ENCODE assay signal across 9 cellular contexts in genomic region chr17:78316115-78316866, GRCh38. TPM values are rescaled to one million over a fixed set of nuclear protein-coding genes. Genes with fewer than 3 reads are reported as not detected.
DNase-seq lines count a peak whose midpoint lies in the region; FAIRE-seq and TF ChIP-seq lines count a peak whose summit lies in the region.
"Had no signal": no experiment of that assay in that cellular context is flagged by ENCODE, and none has a peak within 500 bp of the region (broad histone marks: within the 10 kb centered on the region; RNA-seq: fewer than 3 reads in every experiment).

No MANE protein-coding gene starts in this region.

- peak overlapping the region; percentile 26 for H3K4me3 ChIP-seq in BJ (ENCODE audit: low read depth, low read length)
- no peak overlapping the region for H3K4me3 ChIP-seq in KMS-11 (IDR thresholded peaks at IDR 0.05; ENCODE audit: insufficient read depth, low read depth, low read length)
- no peak overlapping the region for H3K4me3 ChIP-seq in endothelial cell of umbilical vein (replicated peaks in 1 of 3; ENCODE audit: insufficient read depth in 1 of 3, low read depth in 1 of 3, low read length in 3 of 3)
- peak overlapping the region; percentile 56 for H3K4me3 ChIP-seq in osteoblast (ENCODE audit: insufficient read depth, low read length)

- CTCF ChIA-PET in BJ (lab: Yijun Ruan, JAX): interaction anchor here (0.8 to 1.4 kb wide), 5 partner anchors 8 to 45 kb away, joined by 3 to 4 read pairs (median 3); no protein-coding TSS in a partner anchor
- CTCF ChIA-PET in endothelial cell of umbilical vein (lab: Charles Lee): interaction anchor here (1.0 to 3.0 kb wide), 7 partner anchors 8 to 106 kb away, joined by 3 to 16 read pairs (median 6); partner anchors contain the start of gene SOCS3

- H3K27me3 ChIP-seq in BJ (ENCODE audit: control insufficient read depth, insufficient read depth, low read length) (no peaks in the 10 kb centered on the region), KMS-11 (ENCODE audit: insufficient read depth, low read depth) (peaks cover 16% of the 10 kb centered on the region; the same call in 1 of the 2 replicates), endothelial cell of umbilical vein (ENCODE audit: control insufficient read depth in 2 of 2, insufficient read depth in 2 of 2, low read length in 2 of 2) (no peaks in the 10 kb centered on the region), osteoblast (ENCODE audit: insufficient read depth, low read length) (no peaks in the 10 kb centered on the region)

- H3K79me2 ChIP-seq in KMS-11 (ENCODE audit: insufficient read depth, low read depth): no peaks in the 10 kb centered on the region
- H3K79me2 ChIP-seq in endothelial cell of umbilical vein (ENCODE audit: control insufficient read depth, insufficient read depth, low read length): no peaks in the 10 kb centered on the region
- H3K79me2 ChIP-seq in osteoblast (ENCODE audit: insufficient read depth, low read length): no peaks in the 10 kb centered on the region

- H3K9ac ChIP-seq in KMS-11 (no peak overlapping the region), endothelial cell of umbilical vein (replicated peaks; ENCODE audit: extremely low read depth, insufficient read depth, low read length) (peak overlapping the region; percentile 52)

- dilution Hi-C loops in endothelial cell of umbilical vein (cut with MboI; ENCODE audit: extremely low pct_ligation_motif_present, low sequenced_read_pairs): no loop called here

- POLR2A ChIA-PET in BJ (lab: Charles Lee) (interaction anchor here (0.6 kb wide), 1 partner anchor 1719 kb away, joined by 3 read pairs; no protein-coding TSS in a partner anchor), endothelial cell of umbilical vein (lab: Charles Lee) (interaction anchor here (0.8 kb wide), 1 partner anchor 44 kb away, joined by 3 read pairs; the partner anchor contains the start of gene SOCS3)

- no peak overlapping the region for H3K27ac ChIP-seq in KMS-11
- peak overlapping the region; percentile 69 for H3K27ac ChIP-seq in endothelial cell of umbilical vein (ENCODE audit: insufficient read depth, low read depth, low read length)
- H3K27ac ChIP-seq in osteoblast (ENCODE audit: low read depth, low read length): peak overlapping the region; percentile 96

- H4K20me1 ChIP-seq in KMS-11 (ENCODE audit: insufficient read depth) (no peaks in the 10 kb centered on the region), endothelial cell of umbilical vein (replicated peaks; ENCODE audit: control insufficient read depth, extremely low read depth, insufficient read depth, low read length) (no peaks in the 10 kb centered on the region), osteoblast (ENCODE audit: insufficient read depth, low read length) (no peaks in the 10 kb centered on the region)

- H3K9me3 ChIP-seq in endothelial cell of umbilical vein (replicated peaks; ENCODE audit: control insufficient read depth, insufficient read depth, low read length): no peaks in the 10 kb centered on the region
- no peaks in the 10 kb centered on the region for H3K9me3 ChIP-seq in osteoblast (ENCODE audit: low read depth, low read length)

- H3K9me1 ChIP-seq in endothelial cell of umbilical vein (replicated peaks; ENCODE audit: control insufficient read depth, extremely low read depth, insufficient read depth, low read length): no peaks in the 10 kb centered on the region

- no peak for FAIRE-seq in endothelial cell of umbilical vein (lab: Jason Lieb, UNC)
- FAIRE-seq: bronchial epithelial cell had no signal

- no TSS peak for BruUV-seq in endothelial cell of umbilical vein (replicated peaks; lab: Mats Ljungman, UMichigan)

- no peak overlapping the region; the same call in 1 of the 2 replicates for H2AFZ ChIP-seq in KMS-11 (ENCODE audit: low read depth)
- peak overlapping the region; percentile 55 for H2AFZ ChIP-seq in endothelial cell of umbilical vein (ENCODE audit: low read depth, low read length)
- H2AFZ ChIP-seq in osteoblast (ENCODE audit: low read length): peak overlapping the region; percentile 93

- DNase-seq in BJ (ENCODE audit: low read depth) (no peak), endothelial cell of umbilical vein (ENCODE audit: low read depth, low spot score) (no peak), osteoblast (ENCODE audit: insufficient read length, low spot score, missing footprints) (peak; percentile 86), medulla oblongata (ENCODE audit: extremely low spot score) (no peak), NCI-H526 (lab: John Stamatoyannopoulos, UW) (no peak), OCI-M2 (lab: John Stamatoyannopoulos, UW; ENCODE audit: unreplicated experiment) (no peak)
- DNase-seq in stimulated activated CD4-positive, alpha-beta T cell treated with anti-CD3 and anti-CD28 coated beads, Interleukin-2, amount 100 ng/mL, for 48 hours: no peak

- peaks cover 41% of the 10 kb centered on the region for H3K4me1 ChIP-seq in KMS-11 (ENCODE audit: low read depth, poor library complexity, severe bottlenecking)
- H3K4me1 ChIP-seq in endothelial cell of umbilical vein (ENCODE audit: control insufficient read depth, extremely low read depth, insufficient read depth, low read length): peaks cover 25% of the 10 kb centered on the region
- H3K4me1 ChIP-seq in osteoblast (ENCODE audit: insufficient read depth, low read length): peaks cover 29% of the 10 kb centered on the region

- H3K4me2 ChIP-seq in KMS-11 (0 out of 2 replicates have a peak overlapping the region, but pooled peaks have one; percentile 20), endothelial cell of umbilical vein (ENCODE audit: insufficient read depth, low read length) (peak overlapping the region; percentile 14), osteoblast (ENCODE audit: insufficient read depth, low read length) (peak overlapping the region; percentile 80)

- no peak for TF ChIP-seq CTCF in BJ (IDR thresholded peaks at IDR 0.05; ENCODE audit: insufficient read depth, low read depth, low read length)
- no peak for TF ChIP-seq CTCF in KMS-11 (conservative IDR thresholded peaks at IDR 0.05; ENCODE audit: low read depth, low read length)
- no peak for TF ChIP-seq CTCF in endothelial cell of umbilical vein (IDR thresholded peaks at IDR 0.05; ENCODE audit: extremely low read depth in 1 of 2, insufficient read depth in 1 of 2, low read depth in 1 of 2, low read length in 2 of 2)
- TF ChIP-seq CTCF in osteoblast (IDR thresholded peaks at IDR 0.05; ENCODE audit: extremely low read depth, low read depth, low read length): no peak

- H3K36me3 ChIP-seq in BJ (ENCODE audit: control insufficient read depth, insufficient read depth, low read length) (no peaks in the 10 kb centered on the region), KMS-11 (ENCODE audit: insufficient read depth) (no peaks in the 10 kb centered on the region), endothelial cell of umbilical vein (ENCODE audit: control insufficient read depth in 2 of 2, extremely low read depth in 1 of 2, insufficient read depth in 2 of 2, low read length in 2 of 2) (no peaks in the 10 kb centered on the region), osteoblast (ENCODE audit: insufficient read depth, low read length) (no peaks in the 10 kb centered on the region)

- intact Hi-C loops in endothelial cell of umbilical vein (cut with micrococcal nuclease): no loop called here

- no peak for TF ChIP-seq POLR2A in endothelial cell of umbilical vein (IDR thresholded peaks at IDR 0.05; ENCODE audit: low read depth, low read length)

TF ChIP-seq in endothelial cell of umbilical vein, 7 proteins besides CTCF, POLR2A, EP300 and RAD21:
- no peak for TF ChIP-seq JUN (IDR thresholded peaks at IDR 0.05; ENCODE audit: borderline replicate concordance, insufficient read depth, insufficient read length, low read depth)
- no peak for TF ChIP-seq POLR2AphosphoS5 (IDR thresholded peaks at IDR 0.05; ENCODE audit: insufficient read depth, low read depth, low read length)
- TF ChIP-seq MAX (IDR thresholded peaks at IDR 0.05; ENCODE audit: insufficient read depth, insufficient read length): no peak
- no peak for TF ChIP-seq GATA2 (IDR thresholded peaks at IDR 0.05; ENCODE audit: insufficient read depth, insufficient read length, low read depth, low read length)
- TF ChIP-seq MYC (IDR thresholded peaks at IDR 0.05; ENCODE audit: low read depth, low read length): no peak
- TF ChIP-seq EZH2 (IDR thresholded peaks at IDR 0.05; ENCODE audit: borderline replicate concordance, low read depth, low read length, severe bottlenecking): no peak
- no peak for TF ChIP-seq FOS (IDR thresholded peaks at IDR 0.05; ENCODE audit: borderline replicate concordance, insufficient read depth, low read length)

RNA-seq across cellular contexts. Expression of gene SOCS3, which starts 43.6 kb away (rescaled TPM):
- polyA plus RNA-seq in BJ (2011; rRNA removed): 18.9 and 26.4 TPM in 2 replicates
- 27.6 and 39.0 TPM in 2 replicates for polyA minus RNA-seq in BJ (2011; rRNA and poly(A)+ RNA removed)
- total RNA-seq in endothelial cell of umbilical vein: 13.6 and 14.3 TPM in 2 replicates
- 6.2 and 6.6 TPM in 2 replicates for polyA plus RNA-seq in endothelial cell of umbilical vein
- 5.3 and 7.9 TPM in 2 replicates for polyA plus RNA-seq in endothelial cell of umbilical vein (2011; cell fraction: cytosol; rRNA removed)
- polyA plus RNA-seq in endothelial cell of umbilical vein (2011; cell fraction: nucleus; rRNA removed): 15.2 and 19.0 TPM in 2 replicates
- polyA plus RNA-seq in endothelial cell of umbilical vein (2012): 12.2 and 14.3 TPM in 2 replicates
- 7.8 and 10.9 TPM in 2 replicates for polyA minus RNA-seq in endothelial cell of umbilical vein
- polyA minus RNA-seq in endothelial cell of umbilical vein (2011; cell fraction: cytosol; rRNA and poly(A)+ RNA removed): 31.0 TPM
- polyA minus RNA-seq in endothelial cell of umbilical vein (2011; cell fraction: nucleus; rRNA and poly(A)+ RNA removed): 7.3 and 17.4 TPM in 2 replicates
- total RNA-seq in osteoblast: 78.1 and 95.2 TPM in 2 replicates

Comparison
In these comparisons a context has a peak if more than half of its experiments do, and no peak if none do; other contexts are left out.
1. H3K4me3 ChIP-seq: peak in BJ (single experiment) and osteoblast (single experiment); none in KMS-11 (single experiment) and endothelial cell of umbilical vein (0 of 3).
2. H3K4me2 ChIP-seq: peak in every context shown above with its lines; median percentile 80 in osteoblast; 20 in KMS-11; 14 in endothelial cell of umbilical vein.